ENCODE assay signal across 17 cellular contexts in genomic region chr3:109334572-109334971, GRCh38. TPM values are rescaled to one million over a fixed set of nuclear protein-coding genes. Genes with fewer than 3 reads are reported as not detected.
"Had no signal": no experiment of that assay in that cellular context is flagged by ENCODE, and none has a peak within 500 bp of the region (broad histone marks: within the 10 kb centered on the region; RNA-seq: fewer than 3 reads in every experiment).

No MANE protein-coding gene starts in this region.

- H3K4me3 ChIP-seq: thyroid gland had no signal

- ATAC-seq: foreskin keratinocyte; stimulated activated naive B cell treated with anti-CD40 and anti-IgM and Interleukin-4, amounts not matched to agents 10 μg/mL and 1 μg/mL and 100 μg/mL, for 72 hours; T-helper 17 cell had no signal

- H3K4me1 Mint-ChIP-seq: activated naive CD8-positive, alpha-beta T cell treated with anti-CD3 and anti-CD28 coated beads, Interleukin-2, amount 10 ng/mL, durations not matched to agents 7 days and 5 days had no signal

- H3K4me1 ChIP-seq: foreskin keratinocyte, thyroid gland had no signal

- H3K27ac ChIP-seq: foreskin keratinocyte, neutrophil, thyroid gland had no signal

- DNase-seq: activated B cell treated with CpG ODN at 0.5 μM for 24 hours; activated CD4-positive, alpha-beta T cell treated with anti-CD3 and anti-CD28 coated beads, Interleukin-2, amount 10 ng/mL, durations not matched to agents 7 days and 5 days; activated gamma-delta T cell treated with Interleukin-2 at 50 U/mL for 16 hours; activated naive CD8-positive, alpha-beta T cell treated with anti-CD3 and anti-CD28 coated beads, Interleukin-2, amount 10 ng/mL, durations not matched to agents 7 days and 5 days; anterior cingulate cortex; cortex of kidney; effector CD8-positive, alpha-beta T cell; foreskin keratinocyte; head of caudate nucleus; immature natural killer cell; stimulated activated CD4-positive, alpha-beta T cell treated with anti-CD3 and anti-CD28 coated beads, Interleukin-2, amount 100 ng/mL, for 48 hours; stimulated activated naive B cell treated with anti-CD40 and anti-IgM and Interleukin-4, amounts not matched to agents 10 μg/mL and 1 μg/mL and 100 μg/mL, for 72 hours; T-helper 17 cell; thyroid gland had no signal

- H3K36me3 ChIP-seq: neutrophil, thyroid gland had no signal

- H3K27ac Mint-ChIP-seq: activated B cell treated with CpG ODN at 0.5 μM for 24 hours; activated CD4-positive, alpha-beta T cell treated with anti-CD3 and anti-CD28 coated beads, Interleukin-2, amount 10 ng/mL, durations not matched to agents 7 days and 5 days; activated naive CD8-positive, alpha-beta T cell treated with anti-CD3 and anti-CD28 coated beads, Interleukin-2, amount 10 ng/mL, durations not matched to agents 7 days and 5 days; immature natural killer cell; stimulated activated naive B cell treated with anti-CD40 and anti-IgM and Interleukin-4, amounts not matched to agents 10 μg/mL and 1 μg/mL and 100 μg/mL, for 72 hours; T-helper 17 cell had no signal

- H3K4me3 Mint-ChIP-seq: activated B cell treated with CpG ODN at 0.5 μM for 24 hours; activated CD4-positive, alpha-beta T cell treated with anti-CD3 and anti-CD28 coated beads, Interleukin-2, amount 10 ng/mL, durations not matched to agents 7 days and 5 days; activated naive CD8-positive, alpha-beta T cell treated with anti-CD3 and anti-CD28 coated beads, Interleukin-2, amount 10 ng/mL, durations not matched to agents 7 days and 5 days; immature natural killer cell; stimulated activated naive B cell treated with anti-CD40 and anti-IgM and Interleukin-4, amounts not matched to agents 10 μg/mL and 1 μg/mL and 100 μg/mL, for 72 hours; T-helper 17 cell had no signal

- H3K9me3 Mint-ChIP-seq: activated CD4-positive, alpha-beta T cell treated with anti-CD3 and anti-CD28 coated beads, Interleukin-2, amount 10 ng/mL, durations not matched to agents 7 days and 5 days; activated naive CD8-positive, alpha-beta T cell treated with anti-CD3 and anti-CD28 coated beads, Interleukin-2, amount 10 ng/mL, durations not matched to agents 7 days and 5 days; stimulated activated naive B cell treated with anti-CD40 and anti-IgM and Interleukin-4, amounts not matched to agents 10 μg/mL and 1 μg/mL and 100 μg/mL, for 72 hours had no signal

- H3K36me3 Mint-ChIP-seq: activated naive CD8-positive, alpha-beta T cell treated with anti-CD3 and anti-CD28 coated beads, Interleukin-2, amount 10 ng/mL, durations not matched to agents 7 days and 5 days; immature natural killer cell had no signal

- H3K9me3 ChIP-seq: neutrophil, thyroid gland had no signal

- H3K27me3 ChIP-seq: foreskin keratinocyte, thyroid gland had no signal

RNA-seq across cellular contexts. Expression of gene DPPA4, which starts 2.8 kb away (rescaled TPM):
- total RNA-seq: activated CD4-positive, alpha-beta T cell treated with anti-CD3 and anti-CD28 coated beads, Interleukin-2, amount 10 ng/mL, durations not matched to agents 7 days and 5 days; activated naive CD8-positive, alpha-beta T cell treated with anti-CD3 and anti-CD28 coated beads, Interleukin-2, amount 10 ng/mL, durations not matched to agents 7 days and 5 days; foreskin keratinocyte; lower leg skin; thyroid gland had no signal
- polyA plus RNA-seq: foreskin keratinocyte, urinary bladder had no signal

RNA-seq across cellular contexts. Expression of gene DPPA2, which starts 18.3 kb away (rescaled TPM):
- total RNA-seq: activated B cell treated with CpG ODN at 0.5 μM for 24 hours; activated CD4-positive, alpha-beta T cell treated with anti-CD3 and anti-CD28 coated beads, Interleukin-2, amount 10 ng/mL, durations not matched to agents 7 days and 5 days; activated naive CD8-positive, alpha-beta T cell treated with anti-CD3 and anti-CD28 coated beads, Interleukin-2, amount 10 ng/mL, durations not matched to agents 7 days and 5 days; foreskin keratinocyte; lower leg skin; T-helper 17 cell; thyroid gland; urinary bladder had no signal
- polyA plus RNA-seq: foreskin keratinocyte, immature natural killer cell, urinary bladder had no signal
